9 cellular contexts compared by ENCODE assay signal in genomic region chr4:139814285-139815015, GRCh38.
DNase-seq lines count a peak whose midpoint lies in the region; ATAC-seq, FAIRE-seq and TF ChIP-seq lines count a peak whose summit lies in the region.
"Had no signal": no experiment of that assay in that cellular context is flagged by ENCODE, and none has a peak within 500 bp of the region (broad histone marks: within the 10 kb centered on the region; RNA-seq: fewer than 3 reads in every experiment).

No MANE protein-coding gene starts in this region.

- TF ChIP-seq CTCF in GM23338 (conservative IDR thresholded peaks at IDR 0.05; ENCODE audit: low read depth in 2 of 2) (no peak), RWPE2 (IDR thresholded peaks at IDR 0.05; ENCODE audit: poor library complexity, severe bottlenecking) (no peak), glutamatergic neuron (IDR thresholded peaks at IDR 0.05; ENCODE audit: partially characterized antibody, unreplicated experiment) (no peak)

- H3K27me3 Mint-ChIP-seq in GM23338 (ENCODE audit: insufficient read depth, low read depth, poor library complexity) (peaks cover 4% of the 10 kb centered on the region), glutamatergic neuron (ENCODE audit: unreplicated experiment) (peaks cover 7% of the 10 kb centered on the region)

- no peak overlapping the region for H3K27ac ChIP-seq in GM23338 (ENCODE audit: low read depth)
- H3K27ac ChIP-seq in RWPE2 (ENCODE audit: poor library complexity, severe bottlenecking): no peak overlapping the region

- DNase-seq in GM23338 (ENCODE audit: low spot score) (no peak), RWPE2 (ENCODE audit: low spot score) (no peak), glutamatergic neuron (no peak), putamen (ENCODE audit: low spot score) (peak; percentile 23), GM12891 (ENCODE audit: insufficient read length, low spot score) (no peak)
- DNase-seq in central memory CD4-positive, alpha-beta T cell: no peak

- no peak overlapping the region for H2AFZ ChIP-seq in GM23338

- H3K9me3 Mint-ChIP-seq in GM23338 (peaks cover 5% of the 10 kb centered on the region; the same call in 1 of the 3 replicates), glutamatergic neuron (ENCODE audit: unreplicated experiment) (peaks cover 14% of the 10 kb centered on the region)

- H3K4me1 Mint-ChIP-seq in GM23338 (peaks cover 43% of the 10 kb centered on the region), glutamatergic neuron (ENCODE audit: low read depth, unreplicated experiment) (peaks cover 64% of the 10 kb centered on the region)

- FAIRE-seq in GM12891 (lab: Jason Lieb, UNC): no peak
- FAIRE-seq: H54 had no signal

- TF ChIP-seq POLR2A in GM12891 (IDR thresholded peaks at IDR 0.05; ENCODE audit: low read depth, low read length): no peak

- H3K4me3 ChIP-seq in GM23338 (no peak overlapping the region), RWPE2 (ENCODE audit: severe bottlenecking) (no peak overlapping the region)

- no peaks in the 10 kb centered on the region for H4K20me1 ChIP-seq in GM23338 (replicated peaks; ENCODE audit: insufficient read depth)

- no peaks in the 10 kb centered on the region for H3K9me3 ChIP-seq in RWPE2 (ENCODE audit: severe bottlenecking)

- H3K4me2 ChIP-seq in GM23338: peak overlapping the region; percentile 76

- H3F3A ChIP-seq in GM23338 (replicated peaks; ENCODE audit: low read depth): no peaks in the 10 kb centered on the region

- H3K27ac Mint-ChIP-seq in GM23338 (no peak overlapping the region), glutamatergic neuron (ENCODE audit: unreplicated experiment) (peak overlapping the region; percentile 100)

- peaks cover 3% of the 10 kb centered on the region; the same call in 2 of the 3 replicates for H3K36me3 Mint-ChIP-seq in GM23338 (ENCODE audit: low read depth)
- peaks cover 5% of the 10 kb centered on the region for H3K36me3 Mint-ChIP-seq in glutamatergic neuron (ENCODE audit: unreplicated experiment)

- peaks cover 11% of the 10 kb centered on the region; the same call in 1 of the 2 replicates for H3K9me2 ChIP-seq in GM23338 (ENCODE audit: insufficient read depth)

- H3K27me3 ChIP-seq in GM23338 (ENCODE audit: insufficient read depth) (no peaks in the 10 kb centered on the region), RWPE2 (ENCODE audit: insufficient read depth, poor library complexity, severe bottlenecking) (no peaks in the 10 kb centered on the region)

- no peaks in the 10 kb centered on the region; the same call in 1 of the 2 replicates for H3K36me3 ChIP-seq in GM23338 (ENCODE audit: insufficient read depth)
- H3K36me3 ChIP-seq in RWPE2 (ENCODE audit: low read depth): no peaks in the 10 kb centered on the region

- ATAC-seq in GM23338 (no peak), RWPE2 (ENCODE audit: low read depth) (0 out of 3 replicates have a peak, but pooled peaks have one; percentile 33), HG02852 (IDR thresholded peaks at IDR 0.05; ENCODE audit: unreplicated experiment) (no peak), HG03025 (IDR thresholded peaks at IDR 0.05; ENCODE audit: low FRiP score, unreplicated experiment) (no peak)

- H3K4me1 ChIP-seq in GM23338 (ENCODE audit: insufficient read depth) (peaks cover 25% of the 10 kb centered on the region), RWPE2 (ENCODE audit: insufficient read depth, poor library complexity, severe bottlenecking) (no peaks in the 10 kb centered on the region)

- no peaks in the 10 kb centered on the region for H3K79me2 ChIP-seq in GM23338 (replicated peaks; ENCODE audit: insufficient read depth)

- H3K4me3 Mint-ChIP-seq in GM23338 (no peak overlapping the region), glutamatergic neuron (ENCODE audit: unreplicated experiment) (peak overlapping the region; percentile 71)

TF ChIP-seq in GM23338, 12 proteins besides CTCF, POLR2A, EP300 and RAD21 (continues in another document):
- TF ChIP-seq, protein P1, sequence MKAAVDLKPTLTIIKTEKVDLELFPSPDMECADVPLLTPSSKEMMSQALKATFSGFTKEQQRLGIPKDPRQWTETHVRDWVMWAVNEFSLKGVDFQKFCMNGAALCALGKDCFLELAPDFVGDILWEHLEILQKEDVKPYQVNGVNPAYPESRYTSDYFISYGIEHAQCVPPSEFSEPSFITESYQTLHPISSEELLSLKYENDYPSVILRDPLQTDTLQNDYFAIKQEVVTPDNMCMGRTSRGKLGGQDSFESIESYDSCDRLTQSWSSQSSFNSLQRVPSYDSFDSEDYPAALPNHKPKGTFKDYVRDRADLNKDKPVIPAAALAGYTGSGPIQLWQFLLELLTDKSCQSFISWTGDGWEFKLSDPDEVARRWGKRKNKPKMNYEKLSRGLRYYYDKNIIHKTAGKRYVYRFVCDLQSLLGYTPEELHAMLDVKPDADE (IDR thresholded peaks at IDR 0.05): no peak
- no peak for TF ChIP-seq JUNB (IDR thresholded peaks at IDR 0.05; ENCODE audit: unreplicated experiment)
- no peak for TF ChIP-seq EZH2 (IDR thresholded peaks at IDR 0.05; ENCODE audit: low read depth, unreplicated experiment)
- TF ChIP-seq ZNF114 (CRISPR knock-in tag; IDR thresholded peaks at IDR 0.05): no peak

TF ChIP-seq in GM12891, 5 proteins besides CTCF, POLR2A, EP300 and RAD21:
- TF ChIP-seq PAX5 (IDR thresholded peaks at IDR 0.05; ENCODE audit: insufficient read depth, low read length, severe bottlenecking): no peak
- TF ChIP-seq POLR2AphosphoS5 (IDR thresholded peaks at IDR 0.05; ENCODE audit: low read depth, low read length): no peak
- TF ChIP-seq TAF1 (IDR thresholded peaks at IDR 0.05; ENCODE audit: low read depth, low read length): no peak
- TF ChIP-seq POU2F2 (IDR thresholded peaks at IDR 0.05; ENCODE audit: low read depth, low read length): no peak
- TF ChIP-seq SPI1 (IDR thresholded peaks at IDR 0.05; ENCODE audit: low read depth, low read length): no peak
